14 cellular contexts compared by ENCODE assay signal in the genomic region with DNA sequence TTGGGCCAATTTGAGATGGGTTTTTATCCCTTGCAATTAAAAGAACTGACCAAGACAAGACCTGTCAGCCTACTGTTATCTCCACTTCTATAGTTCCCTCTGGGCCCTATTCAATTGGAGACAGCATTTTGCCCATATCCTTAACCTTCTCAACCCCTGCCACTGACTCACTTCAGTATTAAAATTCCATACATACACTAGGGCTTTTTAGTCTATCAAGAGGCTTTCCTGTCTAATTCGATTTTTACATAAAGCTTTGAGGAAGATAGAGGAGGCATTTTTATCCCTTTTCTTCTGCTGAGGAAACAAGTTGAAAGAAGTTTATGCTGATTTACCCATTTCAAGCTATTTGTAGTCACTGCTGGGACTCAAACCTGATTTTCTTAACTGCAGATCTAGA.
"Had no signal": no experiment of that assay in that cellular context is flagged by ENCODE, and none has a peak within 500 bp of the region (broad histone marks: within the 10 kb centered on the region; RNA-seq: fewer than 3 reads in every experiment).

No MANE protein-coding gene starts in this region.

- H3K4me2 ChIP-seq: neural progenitor cell had no signal

- H3K9me3 Mint-ChIP-seq: activated naive CD8-positive, alpha-beta T cell treated with anti-CD3 and anti-CD28 coated beads, Interleukin-2, amount 50 U/mL, for 24 hours; activated T-helper 1 cell treated with anti-CD3 and anti-CD28 coated beads, Interleukin-12 subunit alpha, Interleukin-12 subunit beta, Interleukin-2, Interleukin-4 antibody, amounts not matched to agents 30 ng/mL and 10 ng/mL and 1 ng/mL, durations not matched to agents 14 hours and 24 hours and 36 hours; mesothelial cell of epicardium; neural progenitor cell had no signal

- ATAC-seq: activated CD4-positive, alpha-beta T cell treated with anti-CD3 and anti-CD28 coated beads for 36 hours; activated CD8-positive, alpha-beta T cell treated with anti-CD3 and anti-CD28 coated beads, Interleukin-2, amount 10 ng/mL, durations not matched to agents 7 days and 5 days; activated naive CD8-positive, alpha-beta T cell treated with anti-CD3 and anti-CD28 coated beads, Interleukin-2, amount 50 U/mL, for 24 hours; pancreas had no signal

- H2AFZ ChIP-seq: neural progenitor cell had no signal

- H3K27ac Mint-ChIP-seq: activated CD4-positive, alpha-beta T cell treated with anti-CD3 and anti-CD28 coated beads for 36 hours; activated CD8-positive, alpha-beta T cell treated with anti-CD3 and anti-CD28 coated beads, Interleukin-2, amount 10 ng/mL, durations not matched to agents 7 days and 5 days; activated naive CD8-positive, alpha-beta T cell treated with anti-CD3 and anti-CD28 coated beads, Interleukin-2, amount 50 U/mL, for 24 hours; activated T-helper 1 cell treated with anti-CD3 and anti-CD28 coated beads, Interleukin-12 subunit alpha, Interleukin-12 subunit beta, Interleukin-2, Interleukin-4 antibody, amounts not matched to agents 30 ng/mL and 10 ng/mL and 1 ng/mL, durations not matched to agents 14 hours and 24 hours and 36 hours; mesothelial cell of epicardium had no signal

- H3K27me3 Mint-ChIP-seq: activated CD4-positive, alpha-beta T cell treated with anti-CD3 and anti-CD28 coated beads for 36 hours; activated naive CD8-positive, alpha-beta T cell treated with anti-CD3 and anti-CD28 coated beads, Interleukin-2, amount 50 U/mL, for 24 hours had no signal

- H3K9me3 ChIP-seq: pancreas, thyroid gland, vagina had no signal

- H3K4me1 Mint-ChIP-seq: mesothelial cell of epicardium, neural progenitor cell had no signal

- H3K36me3 Mint-ChIP-seq: mesothelial cell of epicardium, neural progenitor cell had no signal

- H3K4me3 ChIP-seq: cardiac muscle cell, neural progenitor cell, pancreas, skin epidermis, thyroid gland, vagina had no signal

- DNase-seq: activated CD4-positive, alpha-beta T cell treated with anti-CD3 and anti-CD28 coated beads for 36 hours; activated CD8-positive, alpha-beta T cell treated with anti-CD3 and anti-CD28 coated beads, Interleukin-2, amount 10 ng/mL, durations not matched to agents 7 days and 5 days; activated naive CD4-positive, alpha-beta T cell; activated naive CD8-positive, alpha-beta T cell treated with anti-CD3 and anti-CD28 coated beads, Interleukin-2, amount 50 U/mL, for 24 hours; pancreas; T-helper 9 cell; thyroid gland had no signal

- H3K36me3 ChIP-seq: cardiac muscle cell, neural progenitor cell, pancreas, thyroid gland, vagina had no signal

- H3K27me3 ChIP-seq: cardiac muscle cell, neural progenitor cell, pancreas, thyroid gland, vagina had no signal

- H3K4me3 Mint-ChIP-seq: activated CD4-positive, alpha-beta T cell treated with anti-CD3 and anti-CD28 coated beads for 36 hours; activated CD8-positive, alpha-beta T cell treated with anti-CD3 and anti-CD28 coated beads, Interleukin-2, amount 10 ng/mL, durations not matched to agents 7 days and 5 days; activated naive CD8-positive, alpha-beta T cell treated with anti-CD3 and anti-CD28 coated beads, Interleukin-2, amount 50 U/mL, for 24 hours; activated T-helper 1 cell treated with anti-CD3 and anti-CD28 coated beads, Interleukin-12 subunit alpha, Interleukin-12 subunit beta, Interleukin-2, Interleukin-4 antibody, amounts not matched to agents 30 ng/mL and 10 ng/mL and 1 ng/mL, durations not matched to agents 14 hours and 24 hours and 36 hours; mesothelial cell of epicardium; neural progenitor cell had no signal

- H3K4me1 ChIP-seq: neural progenitor cell, pancreas, thyroid gland, vagina had no signal

- H3K27ac ChIP-seq: cardiac muscle cell, neural progenitor cell, pancreas, skin epidermis, thyroid gland, vagina, VCaP had no signal

- H3K9ac ChIP-seq: neural progenitor cell had no signal
